1 cellular context compared by ENCODE assay signal in the genomic region with DNA sequence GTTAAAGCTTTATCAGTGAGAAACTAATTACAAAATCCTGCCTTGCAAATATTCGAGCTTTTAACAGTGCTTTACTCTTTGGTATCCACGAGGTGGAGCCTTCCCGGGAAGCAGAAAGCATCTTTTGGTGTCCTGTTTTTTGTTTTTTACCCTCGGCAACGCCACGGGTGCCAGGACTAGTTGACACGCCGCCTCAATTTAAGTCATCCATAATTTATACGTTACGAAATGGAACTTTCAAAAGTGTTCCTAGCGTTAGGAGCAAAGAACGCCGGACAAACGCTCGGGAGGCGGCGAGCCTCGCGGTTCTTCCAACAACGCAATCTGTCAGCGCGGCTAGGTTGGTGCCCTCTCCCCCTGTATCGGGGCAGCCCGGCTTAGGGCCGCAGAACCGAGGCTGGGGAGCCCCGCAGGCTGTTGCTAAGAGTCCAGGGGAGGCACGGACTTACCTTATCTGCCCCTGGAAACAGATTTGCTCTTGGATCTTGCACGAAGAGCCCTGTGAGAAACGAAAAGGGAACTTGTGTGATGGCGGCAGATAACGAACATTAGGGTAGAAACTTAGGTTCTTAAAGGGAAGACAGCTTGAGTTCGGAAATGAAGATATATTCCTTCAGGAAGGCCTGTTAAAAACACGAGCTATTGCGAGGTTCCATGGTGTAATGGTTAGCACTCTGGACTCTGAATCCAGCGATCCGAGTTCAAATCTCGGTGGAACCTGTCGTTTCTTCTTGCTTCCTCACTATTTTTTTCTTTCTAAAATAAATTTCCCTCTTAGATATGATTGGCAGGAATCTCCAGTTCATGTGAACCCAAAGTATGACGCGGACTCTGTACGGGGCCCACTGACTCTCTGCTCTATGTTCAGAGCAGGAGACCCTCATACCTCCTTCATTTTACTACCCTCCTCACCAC.
TF ChIP-seq lines count a peak whose summit lies in the region.

No MANE protein-coding gene starts in this region.

TF ChIP-seq in K562, 482 proteins besides CTCF, POLR2A, EP300 and RAD21 (continued from another document and continues in another):
- TF ChIP-seq E2F3 (CRISPR knock-in tag; IDR thresholded peaks at IDR 0.05), result peak; percentile 90
- TF ChIP-seq CC2D1A (IDR thresholded peaks at IDR 0.05), result 0 out of 2 replicates have a peak, but pooled peaks have one; percentile 22
- TF ChIP-seq FOXK2 (conservative IDR thresholded peaks at IDR 0.05 in 1 of 2, IDR thresholded peaks at IDR 0.05 in 1 of 2; ENCODE audit: low read depth in 2 of 2), result peak; percentile 38 to 77; a peak in 3 of 4 replicates
- TF ChIP-seq TEAD1 (CRISPR knock-in tag; IDR thresholded peaks at IDR 0.05), result peak; percentile 7 to 67; a peak in 1 of 4 replicates
- no peak for TF ChIP-seq HDAC6 (IDR thresholded peaks at IDR 0.05; ENCODE audit: low read depth, low read length)
- no peak for TF ChIP-seq HNRNPH1 (optimal IDR thresholded peaks at IDR 0.05; ENCODE audit: low read depth, low read length)
- TF ChIP-seq ZNF263 (CRISPR knock-in tag; IDR thresholded peaks at IDR 0.05; ENCODE audit: borderline replicate concordance), result no peak; the same call in 1 of the 2 replicates
- peak; percentile 91 to 96 for TF ChIP-seq ARNT (IDR thresholded peaks at IDR 0.05)
- TF ChIP-seq NUFIP1 (IDR thresholded peaks at IDR 0.05; ENCODE audit: partially characterized antibody), result peak; percentile 61
- TF ChIP-seq BRD9 (IDR thresholded peaks at IDR 0.05; ENCODE audit: low read depth, partially characterized antibody), result peak; percentile 97
- no peak for TF ChIP-seq FUS (optimal IDR thresholded peaks at IDR 0.05; ENCODE audit: low read depth, low read length)
- TF ChIP-seq POLR2G (IDR thresholded peaks at IDR 0.05; ENCODE audit: low read depth, low read length), result peak; percentile 79
- no peak for TF ChIP-seq KLF6 (CRISPR knock-in tag; IDR thresholded peaks at IDR 0.05; ENCODE audit: borderline replicate concordance)
- TF ChIP-seq, protein P1, sequence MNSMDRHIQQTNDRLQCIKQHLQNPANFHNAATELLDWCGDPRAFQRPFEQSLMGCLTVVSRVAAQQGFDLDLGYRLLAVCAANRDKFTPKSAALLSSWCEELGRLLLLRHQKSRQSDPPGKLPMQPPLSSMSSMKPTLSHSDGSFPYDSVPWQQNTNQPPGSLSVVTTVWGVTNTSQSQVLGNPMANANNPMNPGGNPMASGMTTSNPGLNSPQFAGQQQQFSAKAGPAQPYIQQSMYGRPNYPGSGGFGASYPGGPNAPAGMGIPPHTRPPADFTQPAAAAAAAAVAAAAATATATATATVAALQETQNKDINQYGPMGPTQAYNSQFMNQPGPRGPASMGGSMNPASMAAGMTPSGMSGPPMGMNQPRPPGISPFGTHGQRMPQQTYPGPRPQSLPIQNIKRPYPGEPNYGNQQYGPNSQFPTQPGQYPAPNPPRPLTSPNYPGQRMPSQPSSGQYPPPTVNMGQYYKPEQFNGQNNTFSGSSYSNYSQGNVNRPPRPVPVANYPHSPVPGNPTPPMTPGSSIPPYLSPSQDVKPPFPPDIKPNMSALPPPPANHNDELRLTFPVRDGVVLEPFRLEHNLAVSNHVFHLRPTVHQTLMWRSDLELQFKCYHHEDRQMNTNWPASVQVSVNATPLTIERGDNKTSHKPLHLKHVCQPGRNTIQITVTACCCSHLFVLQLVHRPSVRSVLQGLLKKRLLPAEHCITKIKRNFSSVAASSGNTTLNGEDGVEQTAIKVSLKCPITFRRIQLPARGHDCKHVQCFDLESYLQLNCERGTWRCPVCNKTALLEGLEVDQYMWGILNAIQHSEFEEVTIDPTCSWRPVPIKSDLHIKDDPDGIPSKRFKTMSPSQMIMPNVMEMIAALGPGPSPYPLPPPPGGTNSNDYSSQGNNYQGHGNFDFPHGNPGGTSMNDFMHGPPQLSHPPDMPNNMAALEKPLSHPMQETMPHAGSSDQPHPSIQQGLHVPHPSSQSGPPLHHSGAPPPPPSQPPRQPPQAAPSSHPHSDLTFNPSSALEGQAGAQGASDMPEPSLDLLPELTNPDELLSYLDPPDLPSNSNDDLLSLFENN (IDR thresholded peaks at IDR 0.05; ENCODE audit: low read depth in 2 of 2, low read length in 2 of 2), result no peak
- TF ChIP-seq NR2C1 (IDR thresholded peaks at IDR 0.05), result no peak
- TF ChIP-seq NR2C1 (tag; IDR thresholded peaks at IDR 0.05), result no peak
- no peak for TF ChIP-seq GTF2F1 (IDR thresholded peaks at IDR 0.05; ENCODE audit: low read depth, low read length)
- no peak for TF ChIP-seq ZNF695 (CRISPR knock-in tag; IDR thresholded peaks at IDR 0.05)
- 0 out of 2 replicates have a peak, but pooled peaks have one; percentile 50 for TF ChIP-seq CBX1 (IDR thresholded peaks at IDR 0.05; ENCODE audit: low read depth)
- no peak for TF ChIP-seq ZNF3 (CRISPR knock-in tag; IDR thresholded peaks at IDR 0.05)
- no peak for TF ChIP-seq HOXB6 (CRISPR knock-in tag; IDR thresholded peaks at IDR 0.05; ENCODE audit: borderline replicate concordance)
- TF ChIP-seq ZNF583 (CRISPR knock-in tag; IDR thresholded peaks at IDR 0.05), result no peak
- no peak for TF ChIP-seq ZFPM2 (CRISPR knock-in tag; IDR thresholded peaks at IDR 0.05)
- no peak for TF ChIP-seq ZNF586 (CRISPR knock-in tag; conservative IDR thresholded peaks at IDR 0.05)
- TF ChIP-seq ZNF436 (CRISPR knock-in tag; IDR thresholded peaks at IDR 0.05), result no peak
- TF ChIP-seq ZNF239 (CRISPR knock-in tag; IDR thresholded peaks at IDR 0.05), result no peak
- peak; percentile 89; the same call in 1 of the 2 replicates for TF ChIP-seq PHF21A (IDR thresholded peaks at IDR 0.05; ENCODE audit: borderline replicate concordance, low read depth)
- TF ChIP-seq NCOA6 (IDR thresholded peaks at IDR 0.05), result no peak
- no peak for TF ChIP-seq ZBTB12 (CRISPR knock-in tag; IDR thresholded peaks at IDR 0.05)
- TF ChIP-seq GABPB1 (CRISPR knock-in tag; IDR thresholded peaks at IDR 0.05), result peak; percentile 72; the same call in 1 of the 2 replicates
- peak; percentile 18 to 41; a peak in 1 of 4 replicates for TF ChIP-seq MLLT1 (IDR thresholded peaks at IDR 0.05)
- TF ChIP-seq USF2 (CRISPR knock-in tag; IDR thresholded peaks at IDR 0.05), result no peak
- TF ChIP-seq RERE (CRISPR knock-in tag; IDR thresholded peaks at IDR 0.05; ENCODE audit: borderline replicate concordance), result peak; percentile 90
- TF ChIP-seq ZC3H11A (IDR thresholded peaks at IDR 0.05; ENCODE audit: low read depth, low read length), result no peak
- no peak for TF ChIP-seq FOXJ3 (CRISPR knock-in tag; IDR thresholded peaks at IDR 0.05)
- TF ChIP-seq JUND (IDR thresholded peaks at IDR 0.05; ENCODE audit: borderline replicate concordance, low read depth, low read length), result peak; percentile 59
- TF ChIP-seq JUND (tag; IDR thresholded peaks at IDR 0.05; ENCODE audit: borderline replicate concordance, low read depth, low read length), result 0 out of 3 replicates have a peak, but pooled peaks have one; percentile 30
- peak; percentile 72; the same call in 1 of the 2 replicates for TF ChIP-seq CEBPG (CRISPR knock-in tag; IDR thresholded peaks at IDR 0.05)
- TF ChIP-seq CEBPG (tag; conservative IDR thresholded peaks at IDR 0.05 in 1 of 2, IDR thresholded peaks at IDR 0.05 in 1 of 2), result peak; percentile 76 to 95
- TF ChIP-seq ILK (tag; IDR thresholded peaks at IDR 0.05; ENCODE audit: borderline replicate concordance, low read depth), result no peak
- peak; percentile 56; the same call in 1 of the 2 replicates for TF ChIP-seq ZZZ3 (IDR thresholded peaks at IDR 0.05)
- TF ChIP-seq TOE1 (IDR thresholded peaks at IDR 0.05; ENCODE audit: borderline replicate concordance), result peak; percentile 67; the same call in 1 of the 2 replicates
- TF ChIP-seq TOE1 (CRISPR knock-in tag; IDR thresholded peaks at IDR 0.05; ENCODE audit: borderline replicate concordance, low read depth), result no peak
- TF ChIP-seq HNRNPK (IDR thresholded peaks at IDR 0.05; ENCODE audit: low read depth, low read length, poor library complexity, severe bottlenecking), result no peak
- TF ChIP-seq, protein P2, sequence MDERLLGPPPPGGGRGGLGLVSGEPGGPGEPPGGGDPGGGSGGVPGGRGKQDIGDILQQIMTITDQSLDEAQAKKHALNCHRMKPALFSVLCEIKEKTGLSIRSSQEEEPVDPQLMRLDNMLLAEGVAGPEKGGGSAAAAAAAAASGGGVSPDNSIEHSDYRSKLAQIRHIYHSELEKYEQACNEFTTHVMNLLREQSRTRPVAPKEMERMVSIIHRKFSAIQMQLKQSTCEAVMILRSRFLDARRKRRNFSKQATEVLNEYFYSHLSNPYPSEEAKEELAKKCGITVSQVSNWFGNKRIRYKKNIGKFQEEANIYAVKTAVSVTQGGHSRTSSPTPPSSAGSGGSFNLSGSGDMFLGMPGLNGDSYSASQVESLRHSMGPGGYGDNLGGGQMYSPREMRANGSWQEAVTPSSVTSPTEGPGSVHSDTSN (CRISPR knock-in tag; IDR thresholded peaks at IDR 0.05; ENCODE audit: low read depth), result no peak
- TF ChIP-seq, protein P2 (tag; conservative IDR thresholded peaks at IDR 0.05; ENCODE audit: low read depth), result peak; percentile 55
- TF ChIP-seq, protein P3, sequence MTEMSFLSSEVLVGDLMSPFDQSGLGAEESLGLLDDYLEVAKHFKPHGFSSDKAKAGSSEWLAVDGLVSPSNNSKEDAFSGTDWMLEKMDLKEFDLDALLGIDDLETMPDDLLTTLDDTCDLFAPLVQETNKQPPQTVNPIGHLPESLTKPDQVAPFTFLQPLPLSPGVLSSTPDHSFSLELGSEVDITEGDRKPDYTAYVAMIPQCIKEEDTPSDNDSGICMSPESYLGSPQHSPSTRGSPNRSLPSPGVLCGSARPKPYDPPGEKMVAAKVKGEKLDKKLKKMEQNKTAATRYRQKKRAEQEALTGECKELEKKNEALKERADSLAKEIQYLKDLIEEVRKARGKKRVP (CRISPR knock-in tag; IDR thresholded peaks at IDR 0.05), result no peak
